In the genomic region with DNA sequence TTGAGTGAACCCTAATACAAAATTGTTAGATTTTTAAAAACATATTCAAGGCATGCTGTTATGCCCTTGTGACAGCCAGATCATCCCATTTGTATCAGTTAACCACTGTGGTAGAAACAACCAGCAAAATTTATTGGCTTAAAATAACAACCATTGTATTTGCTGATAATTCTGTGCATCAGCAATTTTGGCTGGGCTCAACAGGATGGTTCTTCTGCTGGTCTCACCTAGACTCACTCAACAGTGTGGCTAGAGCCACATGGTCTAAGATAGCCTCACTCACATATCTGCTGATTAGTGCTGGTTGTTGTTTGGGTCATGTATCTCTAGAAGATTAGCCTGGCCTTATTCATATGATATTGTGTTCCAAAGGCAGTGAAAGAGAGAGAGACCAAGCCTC, we compare ENCODE assay signal across 23 cellular contexts.
"Had no signal": no experiment of that assay in that cellular context is flagged by ENCODE, and none has a peak within 500 bp of the region (broad histone marks: within the 10 kb centered on the region; RNA-seq: fewer than 3 reads in every experiment).

No MANE protein-coding gene starts in this region.

- H3K4me3 ChIP-seq: colonic mucosa, esophagus muscularis mucosa, gastroesophageal sphincter, heart left ventricle, hepatocyte, left lung, lower lobe of right lung had no signal

- H3K9me3 ChIP-seq: colonic mucosa had no signal

- H3K4me1 Mint-ChIP-seq: immature natural killer cell; naive thymus-derived CD4-positive, alpha-beta T cell had no signal

- H3K36me3 Mint-ChIP-seq: immature natural killer cell had no signal

- H3K27me3 ChIP-seq: colonic mucosa, esophagus muscularis mucosa, gastroesophageal sphincter, heart left ventricle, hepatocyte, left lung had no signal

- H3K36me3 ChIP-seq: colonic mucosa, esophagus muscularis mucosa, gastroesophageal sphincter, heart left ventricle, left lung, lower lobe of right lung had no signal

- H3K4me2 ChIP-seq: hepatocyte had no signal

- H3K4me1 ChIP-seq: colonic mucosa, foreskin keratinocyte, left lung, lower lobe of right lung had no signal

- H3K27ac Mint-ChIP-seq: dendritic cell treated with granulocyte-macrophage colony-stimulating factor and Interleukin-4, amounts not matched to agents 40 ng/mL and 50 ng/mL, for 4 days; effector memory CD8-positive, alpha-beta T cell; immature natural killer cell; naive thymus-derived CD4-positive, alpha-beta T cell had no signal

- DNase-seq: colonic mucosa; cortex of kidney; effector CD8-positive, alpha-beta T cell; effector memory CD8-positive, alpha-beta T cell; foreskin keratinocyte; heart left ventricle; hypothalamus; immature natural killer cell; islet precursor cell; kidney; left cardiac atrium; left lung; left ventricle myocardium superior; lower lobe of right lung; mesenchymal stem cell; midbrain; naive thymus-derived CD4-positive, alpha-beta T cell had no signal

- FAIRE-seq: endothelial cell of umbilical vein, frontal cortex, kidney had no signal

- H3K79me2 ChIP-seq: hepatocyte had no signal

- H2AFZ ChIP-seq: hepatocyte had no signal

- H3K4me3 Mint-ChIP-seq: dendritic cell treated with granulocyte-macrophage colony-stimulating factor and Interleukin-4, amounts not matched to agents 40 ng/mL and 50 ng/mL, for 4 days; effector memory CD8-positive, alpha-beta T cell; immature natural killer cell; naive thymus-derived CD4-positive, alpha-beta T cell had no signal

- ATAC-seq: effector memory CD8-positive, alpha-beta T cell; foreskin keratinocyte; gastroesophageal sphincter; heart left ventricle; left lung; left ventricle myocardium superior; lower lobe of right lung; naive thymus-derived CD4-positive, alpha-beta T cell had no signal

- H3K27ac ChIP-seq: colonic mucosa, esophagus muscularis mucosa, foreskin keratinocyte, gastroesophageal sphincter, heart left ventricle, hepatocyte, left lung, lower lobe of right lung had no signal

- H3K9me3 Mint-ChIP-seq: dendritic cell treated with granulocyte-macrophage colony-stimulating factor and Interleukin-4, amounts not matched to agents 40 ng/mL and 50 ng/mL, for 4 days had no signal
